In genomic region chr5:149999359-149999758, GRCh38 we compare ENCODE assay signal across 1 cellular context.
TF ChIP-seq lines count a peak whose summit lies in the region.

No MANE protein-coding gene starts in this region.

TF ChIP-seq in HCT116, 20 proteins besides CTCF, POLR2A, EP300 and RAD21 (continued from another document):
- TF ChIP-seq TCF7L2 (IDR thresholded peaks at IDR 0.05; ENCODE audit: borderline replicate concordance, extremely low read depth, insufficient read depth, insufficient read length) (no peak), CBX3 (IDR thresholded peaks at IDR 0.05; ENCODE audit: low read depth) (no peak), ZBTB33 (IDR thresholded peaks at IDR 0.05; ENCODE audit: extremely low read depth, insufficient replicate concordance, low read length) (no peak), SIN3A (IDR thresholded peaks at IDR 0.05; ENCODE audit: low read depth) (no peak)
TF ChIP-seq in HCT116: peak in this region for 0.
